ENCODE assay signal across 18 cellular contexts in the genomic region with DNA sequence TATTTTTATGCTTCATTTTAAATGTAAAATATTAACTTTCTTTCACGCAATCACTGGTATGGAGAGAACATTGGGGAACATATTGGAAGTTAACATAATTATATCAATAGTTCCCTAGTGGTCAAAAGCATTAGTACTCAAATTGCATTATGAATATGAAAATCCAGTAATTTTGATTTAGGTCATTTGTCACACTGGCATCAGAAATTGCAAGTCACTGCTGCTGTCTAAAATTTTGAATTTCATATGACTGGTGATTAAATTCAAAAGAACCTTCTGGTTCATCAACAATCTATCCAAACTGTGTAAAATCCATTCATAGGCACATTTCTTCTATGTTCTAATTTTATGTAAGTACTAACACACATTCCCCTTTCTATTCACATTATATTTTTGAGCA.
A peak's percentile ranks its signal among the peaks of the same experiment; 100 is the strongest.
DNase-seq lines count a peak whose midpoint lies in the region; ATAC-seq, FAIRE-seq and TF ChIP-seq lines count a peak whose summit lies in the region.
"Had no signal": no experiment of that assay in that cellular context is flagged by ENCODE, and none has a peak within 500 bp of the region (broad histone marks: within the 10 kb centered on the region; RNA-seq: fewer than 3 reads in every experiment).

No MANE protein-coding gene starts in this region.

- in situ Hi-C loops in HepG2 (cut with HindIII; ENCODE audit: extremely low pct_ligation_motif_present, low pct_unique_long_range_greater_than_20kb), result no loop called here

- TF ChIP-seq POLR2A in HepG2 (IDR thresholded peaks at IDR 0.05; ENCODE audit: insufficient read depth in 1 of 2, low read depth in 2 of 2, low read length in 2 of 2) (no peak), right lobe of liver (IDR thresholded peaks at IDR 0.05) (no peak), HCT116 (IDR thresholded peaks at IDR 0.05; ENCODE audit: borderline replicate concordance, extremely low read depth, insufficient read depth, insufficient read length) (no peak), Peyer's patch (IDR thresholded peaks at IDR 0.05) (no peak)

- H4K20me1 ChIP-seq in HepG2 (ENCODE audit: insufficient read depth, low read length) (no peaks in the 10 kb centered on the region), HCT116 (ENCODE audit: insufficient read depth) (peaks cover 3% of the 10 kb centered on the region; the same call in 1 of the 2 replicates)
- H4K20me1 ChIP-seq: BLaER1 treated with 17β-estradiol and CSF1 and Interleukin-3, amounts not matched to agents 10 nM and 100 nM had no signal

- H3K27me3 ChIP-seq in HepG2 (ENCODE audit: control insufficient read depth in 1 of 2, insufficient read depth in 2 of 2, low read length in 2 of 2) (no peaks in the 10 kb centered on the region), right lobe of liver (no peaks in the 10 kb centered on the region), HCT116 (ENCODE audit: insufficient read depth, low read length) (no peaks in the 10 kb centered on the region), Peyer's patch (no peaks in the 10 kb centered on the region)
- H3K27me3 ChIP-seq: BLaER1 treated with 17β-estradiol and CSF1 and Interleukin-3, amounts not matched to agents 10 nM and 100 nM had no signal

- H3K27ac ChIP-seq in HepG2 (ENCODE audit: extremely low read length, insufficient read depth, low read length), result no peak overlapping the region
- H3K27ac ChIP-seq in right lobe of liver, result no peak overlapping the region
- H3K27ac ChIP-seq in HCT116 (ENCODE audit: low read depth, low read length), result no peak overlapping the region
- no peak overlapping the region for H3K27ac ChIP-seq in Peyer's patch
- H3K27ac ChIP-seq: BLaER1 treated with 17β-estradiol and CSF1 and Interleukin-3, amounts not matched to agents 10 nM and 100 nM; C4-2B had no signal

- no peak overlapping the region for H3K4me3 ChIP-seq in HepG2 (replicated peaks in 1 of 3; ENCODE audit: insufficient read depth in 1 of 3, low read depth in 2 of 3, low read length in 3 of 3)
- no peak overlapping the region for H3K4me3 ChIP-seq in right lobe of liver
- no peak overlapping the region for H3K4me3 ChIP-seq in HCT116 (replicated peaks in 1 of 2; ENCODE audit: low read depth in 1 of 2, low read length in 2 of 2)
- no peak overlapping the region for H3K4me3 ChIP-seq in Peyer's patch
- H3K4me3 ChIP-seq: BLaER1 treated with 17β-estradiol and CSF1 and Interleukin-3, amounts not matched to agents 10 nM and 100 nM had no signal

- CTCF ChIA-PET in HepG2 (lab: Yijun Ruan, JAX; ENCODE audit: low intra/inter-chr PET ratio, low total read pairs), result no interaction called here
- CTCF ChIA-PET in HCT116 (lab: Charles Lee), result no interaction called here

- TF ChIP-seq EP300 in HepG2 (IDR thresholded peaks at IDR 0.05; ENCODE audit: low read depth in 2 of 2, low read length in 2 of 2), result no peak
- TF ChIP-seq EP300 in HepG2 (CRISPR knock-in tag; IDR thresholded peaks at IDR 0.05; ENCODE audit: borderline replicate concordance), result no peak

- intact Hi-C loops in HepG2 (cut with micrococcal nuclease; ENCODE audit: unreplicated experiment) (no loop called here), right lobe of liver (cut with DNase I) (no loop called here), HCT116 (cut with micrococcal nuclease) (no loop called here)

- 100% methylated on average over 1 of the region's 1 CpG for WGBS in HepG2 (ENCODE audit: low lambda C conversion rate)
- 92% methylated on average over 1 of the region's 1 CpG for WGBS in right lobe of liver (ENCODE audit: insufficient coverage, low coverage, low lambda C conversion rate, missing lambda C conversion rate)

- no peak overlapping the region for H3K4me2 ChIP-seq in HepG2 (ENCODE audit: low read depth, low read length)
- no peak overlapping the region for H3K4me2 ChIP-seq in HCT116 (ENCODE audit: low read length)
- H3K4me2 ChIP-seq: BLaER1 treated with 17β-estradiol and CSF1 and Interleukin-3, amounts not matched to agents 10 nM and 100 nM had no signal

- no peak overlapping the region for H3K9ac ChIP-seq in HepG2 (ENCODE audit: insufficient read depth, low read depth, low read length)
- H3K9ac ChIP-seq in HCT116 (ENCODE audit: low read length), result no peak overlapping the region
- H3K9ac ChIP-seq: BLaER1 treated with 17β-estradiol and CSF1 and Interleukin-3, amounts not matched to agents 10 nM and 100 nM had no signal

- H3K4me1 ChIP-seq in HepG2 (ENCODE audit: insufficient read depth, low read length) (no peaks in the 10 kb centered on the region), right lobe of liver (no peaks in the 10 kb centered on the region), HCT116 (ENCODE audit: control insufficient read depth in 1 of 2, insufficient read depth in 2 of 2, low read length in 2 of 2) (no peaks in the 10 kb centered on the region), Peyer's patch (no peaks in the 10 kb centered on the region)
- H3K4me1 ChIP-seq: BLaER1 treated with 17β-estradiol and CSF1 and Interleukin-3, amounts not matched to agents 10 nM and 100 nM; Caco-2 had no signal

- no peak for TF ChIP-seq CTCF in HepG2 (CRISPR knock-in tag; IDR thresholded peaks at IDR 0.05)
- no peak for TF ChIP-seq CTCF in right lobe of liver (IDR thresholded peaks at IDR 0.05)
- TF ChIP-seq CTCF in HCT116 (IDR thresholded peaks at IDR 0.05 in 2 of 3, conservative IDR thresholded peaks at IDR 0.05 in 1 of 3; ENCODE audit: borderline replicate concordance in 1 of 3, insufficient read depth in 1 of 3, low read depth in 2 of 3, low read length in 2 of 3), result no peak
- no peak for TF ChIP-seq CTCF in Peyer's patch (IDR thresholded peaks at IDR 0.05)

- H3K9me2 ChIP-seq in HCT116 (ENCODE audit: insufficient read depth), result no peaks in the 10 kb centered on the region

- RAD21 ChIA-PET in HCT116 (lab: Charles Lee; ENCODE audit: low non-redundant PET in 1 of 2, low total read pairs in 2 of 2, uncharacterized antibody in 2 of 2, unreplicated experiment in 2 of 2), result no interaction called here

- no peak for TF ChIP-seq RAD21 in HepG2 (CRISPR knock-in tag; IDR thresholded peaks at IDR 0.05)
- TF ChIP-seq RAD21 in HCT116 (IDR thresholded peaks at IDR 0.05; ENCODE audit: low read depth), result no peak

- POLR2A ChIA-PET in HepG2 (lab: Yijun Ruan, JAX), result no interaction called here
- POLR2A ChIA-PET in HCT116 (lab: Charles Lee), result no interaction called here

- H3K9me3 ChIP-seq in HepG2 (ENCODE audit: low read length) (no peaks in the 10 kb centered on the region), right lobe of liver (no peaks in the 10 kb centered on the region), HCT116 (ENCODE audit: control insufficient read depth in 1 of 2, insufficient read depth in 1 of 2, low read depth in 1 of 2, low read length in 2 of 2) (no peaks in the 10 kb centered on the region), Peyer's patch (no peaks in the 10 kb centered on the region)
- H3K9me3 ChIP-seq: BLaER1 treated with 17β-estradiol and CSF1 and Interleukin-3, amounts not matched to agents 10 nM and 100 nM; Caco-2 had no signal

- no TSS peak for BruUV-seq in HepG2 (replicated peaks; lab: Mats Ljungman, UMichigan)
- no TSS peak for BruUV-seq in HCT116 (replicated peaks; lab: Mats Ljungman, UMichigan)

- DNase-seq in HepG2 (ENCODE audit: low spot score) (no peak), right lobe of liver (no peak), HCT116 (ENCODE audit: low read depth, low spot score) (no peak), OCI-M1 (lab: John Stamatoyannopoulos, UW) (peak; percentile 19), islet precursor cell (no peak), Peyer's patch (no peak)
- DNase-seq: 8988T; AML-193; Caco-2; Calu3; CD4-positive, alpha-beta T cell; CD8-positive, alpha-beta T cell; DMS79 treated with DMSO at 0.1 percent for 48 hours; GF-D8 had no signal

- FAIRE-seq in HepG2 (lab: Jason Lieb, UNC), result no peak
- FAIRE-seq: GM12891 had no signal

- ATAC-seq in HepG2, result no peak
- ATAC-seq in right lobe of liver, result no peak
- ATAC-seq in HCT116, result no peak
- ATAC-seq in HG03095 (IDR thresholded peaks at IDR 0.05; ENCODE audit: unreplicated experiment), result no peak
- ATAC-seq: CD8-positive, alpha-beta T cell had no signal

- H2AFZ ChIP-seq in HepG2 (ENCODE audit: low read length) (no peak overlapping the region), HCT116 (ENCODE audit: low read depth, low read length, poor library complexity, severe bottlenecking) (peak overlapping the region; percentile 61)

- no peaks in the 10 kb centered on the region for H3K79me2 ChIP-seq in HepG2 (ENCODE audit: insufficient read depth, low read length)
- H3K79me2 ChIP-seq in HCT116 (ENCODE audit: insufficient read depth, low read length), result no peaks in the 10 kb centered on the region

- H3K36me3 ChIP-seq in HepG2 (replicated peaks in 1 of 2; ENCODE audit: control insufficient read depth in 1 of 2, insufficient read depth in 2 of 2, low read length in 2 of 2), result no peaks in the 10 kb centered on the region
- H3K36me3 ChIP-seq in right lobe of liver, result no peaks in the 10 kb centered on the region
- no peaks in the 10 kb centered on the region for H3K36me3 ChIP-seq in HCT116 (ENCODE audit: control insufficient read depth in 1 of 2, insufficient read depth in 2 of 2, low read length in 2 of 2)
- no peaks in the 10 kb centered on the region for H3K36me3 ChIP-seq in Peyer's patch
- H3K36me3 ChIP-seq: BLaER1 treated with 17β-estradiol and CSF1 and Interleukin-3, amounts not matched to agents 10 nM and 100 nM had no signal

TF ChIP-seq in HepG2, 621 proteins besides CTCF, POLR2A, EP300 and RAD21 (continues in another document):
- peak; percentile 62 for TF ChIP-seq NFE2L2 (IDR thresholded peaks at IDR 0.05; ENCODE audit: low read length)

TF ChIP-seq in HCT116, 20 proteins besides CTCF, POLR2A, EP300 and RAD21 (continues in another document):
- no peak for TF ChIP-seq SP1 (IDR thresholded peaks at IDR 0.05; ENCODE audit: low read depth)
- no peak for TF ChIP-seq ZNF274 (IDR thresholded peaks at IDR 0.05; ENCODE audit: low read depth, low read length)
- TF ChIP-seq, protein P1, sequence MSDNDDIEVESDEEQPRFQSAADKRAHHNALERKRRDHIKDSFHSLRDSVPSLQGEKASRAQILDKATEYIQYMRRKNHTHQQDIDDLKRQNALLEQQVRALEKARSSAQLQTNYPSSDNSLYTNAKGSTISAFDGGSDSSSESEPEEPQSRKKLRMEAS (IDR thresholded peaks at IDR 0.05), result no peak
- TF ChIP-seq TCF7L2 (IDR thresholded peaks at IDR 0.05; ENCODE audit: borderline replicate concordance, extremely low read depth, insufficient read depth, insufficient read length), result no peak
- TF ChIP-seq ELF1 (IDR thresholded peaks at IDR 0.05; ENCODE audit: borderline replicate concordance, low read depth), result no peak
